24 cellular contexts compared by ENCODE assay signal in the genomic region with DNA sequence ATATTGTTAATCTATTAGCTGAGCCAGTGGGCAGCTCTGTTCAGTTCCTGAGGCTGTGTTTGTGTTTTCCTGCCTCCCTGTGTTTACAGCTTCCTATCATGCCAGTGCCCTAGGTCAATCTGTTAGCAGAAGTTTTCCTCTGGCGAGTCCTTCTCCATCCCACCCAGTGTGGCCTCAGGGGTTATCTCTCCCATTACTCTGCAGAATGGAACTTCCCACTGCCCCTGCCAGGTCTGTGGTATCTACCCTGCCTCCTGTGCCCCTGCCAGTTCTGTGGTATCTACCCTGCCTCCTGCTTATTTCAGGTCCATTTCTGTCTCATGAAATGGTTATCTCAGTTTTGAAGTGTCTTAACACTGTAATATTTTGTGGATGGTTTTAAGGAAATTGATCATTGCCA.
DNase-seq lines count a peak whose midpoint lies in the region; ATAC-seq lines count a peak whose summit lies in the region.
"Had no signal": no experiment of that assay in that cellular context is flagged by ENCODE, and none has a peak within 500 bp of the region (broad histone marks: within the 10 kb centered on the region; RNA-seq: fewer than 3 reads in every experiment).

No MANE protein-coding gene starts in this region.

- no peak overlapping the region for H3K14ac ChIP-seq in neuronal stem cell (ENCODE audit: low read length)

- peak; percentile 44 for DNase-seq in left cardiac atrium
- no peak for DNase-seq in Right ventricle myocardium superior
- peak in 71 of 76 experiments; percentile 6 to 83 (median 60) for DNase-seq in HUDEP-2 (lab: John Stamatoyannopoulos, UW; ENCODE audit: unreplicated experiment in 76 of 76)
- peak; percentile 33 for DNase-seq in astrocyte of the hippocampus (ENCODE audit: low read depth, low spot score)
- DNase-seq in neuronal stem cell (ENCODE audit: low spot score) = no peak
- DNase-seq in SHP77 treated with DMSO at 0.1 percent for 48 hours (lab: John Stamatoyannopoulos, UW) = no peak
- DNase-seq in activated T-cell treated with anti-CD3 and anti-CD28 coated beads for 4 hours = no peak
- no peak for DNase-seq in posterior cingulate gyrus
- DNase-seq: activated naive CD8-positive, alpha-beta T cell treated with anti-CD3 and anti-CD28 coated beads, Interleukin-2, amount 10 ng/mL, durations not matched to agents 7 days and 5 days; Caco-2; effector CD4-positive, alpha-beta T cell; Kasumi-1; kidney; naive thymus-derived CD4-positive, alpha-beta T cell; NCI-H1048; NCI-H1930; NCI-H2227 treated with DMSO at 0.1 percent for 48 hours; ovary; PC-3; SJCRH30; T-helper 1 cell; upper lobe of left lung had no signal

- no peak overlapping the region for H4K91ac ChIP-seq in neuronal stem cell (ENCODE audit: low read depth, low read length, poor library complexity)

- H3K4ac ChIP-seq in neuronal stem cell (ENCODE audit: low read length) = no peak overlapping the region

- H4K8ac ChIP-seq in neuronal stem cell (ENCODE audit: low read depth, low read length) = no peak overlapping the region

- peaks cover 3% of the 10 kb centered on the region for H3K79me1 ChIP-seq in neuronal stem cell (ENCODE audit: low read depth, low read length)

- no CpG with 5 or more reads among the region's 1 CpG for WGBS in neuronal stem cell (ENCODE audit: extremely low coverage in 2 of 2, insufficient read length in 2 of 2, insufficient replicate concordance in 1 of 2), 2 donors

- no peaks in the 10 kb centered on the region for H3K9me3 ChIP-seq in neuronal stem cell (replicated peaks in 1 of 2; ENCODE audit: control insufficient read depth in 2 of 2, insufficient read depth in 1 of 2, low read depth in 1 of 2, low read length in 2 of 2)
- H3K9me3 ChIP-seq: Caco-2, esophagus muscularis mucosa, ovary, SJCRH30, upper lobe of left lung had no signal

- H3K23ac ChIP-seq in neuronal stem cell (ENCODE audit: low read depth, low read length, poor library complexity) = no peak overlapping the region

- H3K36me3 ChIP-seq in neuronal stem cell (replicated peaks in 1 of 2; ENCODE audit: control insufficient read depth in 2 of 2, insufficient read depth in 2 of 2, low read length in 2 of 2) = no peaks in the 10 kb centered on the region
- H3K36me3 ChIP-seq: esophagus muscularis mucosa, ovary, SJCRH30, upper lobe of left lung had no signal

- H3K18ac ChIP-seq in neuronal stem cell (ENCODE audit: low read length) = peak overlapping the region; percentile 13

- H3K9ac ChIP-seq in neuronal stem cell (ENCODE audit: low read depth, low read length, poor library complexity) = no peak overlapping the region

- no peak overlapping the region for H3K4me2 ChIP-seq in neuronal stem cell (ENCODE audit: insufficient read depth, low read length, poor library complexity, severe bottlenecking)

- no peak overlapping the region for H2BK15ac ChIP-seq in neuronal stem cell (ENCODE audit: low read length)

- H2AFZ ChIP-seq in neuronal stem cell (ENCODE audit: low read length) = no peak overlapping the region

- no peak overlapping the region for H3K4me3 ChIP-seq in neuronal stem cell (ENCODE audit: low read length in 2 of 2)
- H3K4me3 ChIP-seq: esophagus muscularis mucosa, ovary, SJCRH30, upper lobe of left lung had no signal

- intact Hi-C loops in left cardiac atrium (cut with DNase I) = no loop called here
- intact Hi-C loops in Right ventricle myocardium superior (cut with DNase I) = no loop called here
- intact Hi-C loops in posterior cingulate gyrus (cut with DNase I) = no loop called here

- no peak overlapping the region for H2BK5ac ChIP-seq in neuronal stem cell (ENCODE audit: low read length)

- no peak overlapping the region for H2BK12ac ChIP-seq in neuronal stem cell (ENCODE audit: low read length)

- ATAC-seq in left cardiac atrium = peak; percentile 57 to 93
- no peak for ATAC-seq in Right ventricle myocardium superior (ENCODE audit: poor library complexity)
- ATAC-seq: naive thymus-derived CD4-positive, alpha-beta T cell; PC-3 had no signal

- no peak overlapping the region for H2BK120ac ChIP-seq in neuronal stem cell (ENCODE audit: low read depth, low read length)

- H2AK5ac ChIP-seq in neuronal stem cell (ENCODE audit: low read depth, low read length) = no peak overlapping the region

- H3K27ac ChIP-seq in neuronal stem cell (replicated peaks; ENCODE audit: low read length) = no peak overlapping the region
- H3K27ac ChIP-seq: esophagus muscularis mucosa, ovary, SJCRH30, upper lobe of left lung, VCaP had no signal

- peaks cover 6 to 7% of the 10 kb centered on the region in 2 donors for H3K4me1 ChIP-seq in neuronal stem cell (ENCODE audit: control insufficient read depth in 2 of 2, insufficient read depth in 1 of 2, low read depth in 1 of 2, low read length in 2 of 2)
- H3K4me1 ChIP-seq: Caco-2, esophagus muscularis mucosa, SJCRH30 had no signal

- no peaks in the 10 kb centered on the region for H3K27me3 ChIP-seq in neuronal stem cell (ENCODE audit: control insufficient read depth in 3 of 3, insufficient read depth in 3 of 3, low read depth in 1 of 3, low read length in 3 of 3)
- H3K27me3 ChIP-seq: esophagus muscularis mucosa, ovary, SJCRH30, upper lobe of left lung had no signal

Comparison
In these comparisons a context has a peak if more than half of its experiments do, and no peak if none do; other contexts are left out.
1. DNase-seq: peak in left cardiac atrium (single experiment), HUDEP-2 (71 of 76) and astrocyte of the hippocampus (single experiment); none in Right ventricle myocardium superior (single experiment), neuronal stem cell (single experiment), SHP77 treated with DMSO at 0.1 percent for 48 hours (single experiment), activated T-cell treated with anti-CD3 and anti-CD28 coated beads for 4 hours (single experiment) and posterior cingulate gyrus (0 of 10).